In the genomic region with DNA sequence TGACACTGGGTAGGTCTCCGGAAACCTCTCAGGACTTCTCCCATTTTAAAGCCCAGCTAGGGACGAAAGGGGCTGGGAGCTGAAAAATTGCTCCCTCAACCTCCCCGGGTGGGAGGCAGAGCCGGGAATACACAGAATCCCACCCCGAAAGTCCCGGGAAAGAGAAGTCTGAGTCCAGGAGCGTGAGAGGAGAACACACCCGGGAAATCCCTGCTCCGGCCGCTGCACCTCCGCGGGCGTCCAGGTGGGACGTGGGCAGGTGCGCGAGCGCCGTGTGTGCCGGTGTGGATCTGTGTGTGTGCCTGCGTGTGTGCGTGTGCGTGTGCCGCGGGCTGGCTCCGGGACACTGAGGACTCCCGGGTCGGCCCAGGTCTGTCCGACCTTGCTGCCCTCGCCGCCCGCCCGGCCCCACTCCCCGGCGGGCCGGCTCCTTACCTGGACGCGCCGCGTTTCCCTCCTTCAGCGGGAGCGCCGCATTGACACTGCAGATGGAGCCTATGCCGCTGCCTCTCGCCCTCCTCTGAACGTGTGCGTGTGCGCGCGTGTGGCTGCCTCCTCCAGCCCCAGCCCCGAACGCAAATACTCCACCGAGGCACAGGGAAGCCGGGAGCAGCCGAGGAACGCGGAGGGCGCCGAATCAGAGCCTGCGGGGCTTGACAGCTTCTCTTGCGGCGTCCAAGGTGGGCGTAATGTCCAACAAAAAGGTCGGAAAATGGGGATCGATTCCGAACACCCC, we compare ENCODE assay signal across 1 cellular context.
TF ChIP-seq lines count a peak whose summit lies in the region.

A gene with protein sequence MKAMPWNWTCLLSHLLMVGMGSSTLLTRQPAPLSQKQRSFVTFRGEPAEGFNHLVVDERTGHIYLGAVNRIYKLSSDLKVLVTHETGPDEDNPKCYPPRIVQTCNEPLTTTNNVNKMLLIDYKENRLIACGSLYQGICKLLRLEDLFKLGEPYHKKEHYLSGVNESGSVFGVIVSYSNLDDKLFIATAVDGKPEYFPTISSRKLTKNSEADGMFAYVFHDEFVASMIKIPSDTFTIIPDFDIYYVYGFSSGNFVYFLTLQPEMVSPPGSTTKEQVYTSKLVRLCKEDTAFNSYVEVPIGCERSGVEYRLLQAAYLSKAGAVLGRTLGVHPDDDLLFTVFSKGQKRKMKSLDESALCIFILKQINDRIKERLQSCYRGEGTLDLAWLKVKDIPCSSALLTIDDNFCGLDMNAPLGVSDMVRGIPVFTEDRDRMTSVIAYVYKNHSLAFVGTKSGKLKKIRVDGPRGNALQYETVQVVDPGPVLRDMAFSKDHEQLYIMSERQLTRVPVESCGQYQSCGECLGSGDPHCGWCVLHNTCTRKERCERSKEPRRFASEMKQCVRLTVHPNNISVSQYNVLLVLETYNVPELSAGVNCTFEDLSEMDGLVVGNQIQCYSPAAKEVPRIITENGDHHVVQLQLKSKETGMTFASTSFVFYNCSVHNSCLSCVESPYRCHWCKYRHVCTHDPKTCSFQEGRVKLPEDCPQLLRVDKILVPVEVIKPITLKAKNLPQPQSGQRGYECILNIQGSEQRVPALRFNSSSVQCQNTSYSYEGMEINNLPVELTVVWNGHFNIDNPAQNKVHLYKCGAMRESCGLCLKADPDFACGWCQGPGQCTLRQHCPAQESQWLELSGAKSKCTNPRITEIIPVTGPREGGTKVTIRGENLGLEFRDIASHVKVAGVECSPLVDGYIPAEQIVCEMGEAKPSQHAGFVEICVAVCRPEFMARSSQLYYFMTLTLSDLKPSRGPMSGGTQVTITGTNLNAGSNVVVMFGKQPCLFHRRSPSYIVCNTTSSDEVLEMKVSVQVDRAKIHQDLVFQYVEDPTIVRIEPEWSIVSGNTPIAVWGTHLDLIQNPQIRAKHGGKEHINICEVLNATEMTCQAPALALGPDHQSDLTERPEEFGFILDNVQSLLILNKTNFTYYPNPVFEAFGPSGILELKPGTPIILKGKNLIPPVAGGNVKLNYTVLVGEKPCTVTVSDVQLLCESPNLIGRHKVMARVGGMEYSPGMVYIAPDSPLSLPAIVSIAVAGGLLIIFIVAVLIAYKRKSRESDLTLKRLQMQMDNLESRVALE (N-terminal part only) (minus strand): TSS at position 484 of the 736 bp plus-strand sequence. CDS start 67,777 bp downstream, outside the sequence.

TF ChIP-seq in IMR-90, 13 proteins besides CTCF, POLR2A, EP300 and RAD21 (continued from another document):
- TF ChIP-seq CHD1 (IDR thresholded peaks at IDR 0.05; ENCODE audit: low read depth, low read length) (no peak), MAFK (IDR thresholded peaks at IDR 0.05; ENCODE audit: low read depth, low read length) (no peak), RFX5 (IDR thresholded peaks at IDR 0.05; ENCODE audit: low read depth, low read length) (no peak)
- TF ChIP-seq, protein P1, sequence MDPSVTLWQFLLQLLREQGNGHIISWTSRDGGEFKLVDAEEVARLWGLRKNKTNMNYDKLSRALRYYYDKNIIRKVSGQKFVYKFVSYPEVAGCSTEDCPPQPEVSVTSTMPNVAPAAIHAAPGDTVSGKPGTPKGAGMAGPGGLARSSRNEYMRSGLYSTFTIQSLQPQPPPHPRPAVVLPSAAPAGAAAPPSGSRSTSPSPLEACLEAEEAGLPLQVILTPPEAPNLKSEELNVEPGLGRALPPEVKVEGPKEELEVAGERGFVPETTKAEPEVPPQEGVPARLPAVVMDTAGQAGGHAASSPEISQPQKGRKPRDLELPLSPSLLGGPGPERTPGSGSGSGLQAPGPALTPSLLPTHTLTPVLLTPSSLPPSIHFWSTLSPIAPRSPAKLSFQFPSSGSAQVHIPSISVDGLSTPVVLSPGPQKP (IDR thresholded peaks at IDR 0.05; ENCODE audit: borderline replicate concordance, low read depth, low read length) = no peak
